Comparison of ENCODE assay signal across 29 cellular contexts in genomic region chr1:204580862-204581261, GRCh38.
"Had no signal": no experiment of that assay in that cellular context is flagged by ENCODE, and none has a peak within 500 bp of the region (broad histone marks: within the 10 kb centered on the region; RNA-seq: fewer than 3 reads in every experiment).

No MANE protein-coding gene starts in this region.

- H3K27ac ChIP-seq: adrenal gland, body of pancreas, colonic mucosa, epithelial cell of prostate, neutrophil, right lobe of liver, uterus had no signal

- H3K27ac Mint-ChIP-seq: activated T-cell treated with anti-CD3 and anti-CD28 coated beads, Interleukin-2, amount 50 U/mL, for 72 hours; nephron progenitor cell; type B pancreatic cell had no signal

- H3K36me3 ChIP-seq: adrenal gland, colonic mucosa, right lobe of liver, uterus had no signal

- ATAC-seq: activated T-cell treated with anti-CD3 and anti-CD28 coated beads, Interleukin-2, amount 50 U/mL, for 72 hours; body of pancreas; left lobe of liver; mucosa of descending colon; right lobe of liver; stimulated activated naive CD8-positive, alpha-beta T cell treated with anti-CD3 and anti-CD28 coated beads, Interleukin-15, amount 100 ng/mL, for 72 hours had no signal

- H3K36me3 Mint-ChIP-seq: type B pancreatic cell had no signal

- FAIRE-seq: endometrium, frontal cortex had no signal

- H3K27me3 Mint-ChIP-seq: activated B cell treated with CpG ODN at 0.5 μM for 24 hours; activated naive CD8-positive, alpha-beta T cell treated with anti-CD3 and anti-CD28 coated beads for 36 hours; stimulated activated naive CD8-positive, alpha-beta T cell treated with anti-CD3 and anti-CD28 coated beads, Interleukin-15, amount 100 ng/mL, for 72 hours had no signal

- H3K27me3 ChIP-seq: adrenal gland, body of pancreas, colonic mucosa, neutrophil, right lobe of liver, uterus had no signal

- H3K9me3 Mint-ChIP-seq: activated B cell treated with CpG ODN at 0.5 μM for 24 hours; activated naive CD8-positive, alpha-beta T cell treated with anti-CD3 and anti-CD28 coated beads for 36 hours; activated T-cell treated with anti-CD3 and anti-CD28 coated beads, Interleukin-2, amount 50 U/mL, for 72 hours; nephron progenitor cell; stimulated activated naive CD8-positive, alpha-beta T cell treated with anti-CD3 and anti-CD28 coated beads, Interleukin-15, amount 100 ng/mL, for 72 hours; type B pancreatic cell had no signal

- H3K4me3 ChIP-seq: adrenal gland, body of pancreas, colonic mucosa, lung, mucosa of descending colon, right lobe of liver, skin epidermis, uterus had no signal

- DNase-seq: activated B cell treated with CpG ODN at 0.5 μM for 24 hours; activated CD4-positive, alpha-beta T cell treated with anti-CD3 and anti-CD28 coated beads, Interleukin-2, amount 50 U/mL, for 4 hours; activated naive CD4-positive, alpha-beta T cell treated with Interleukin-2 at 50 U/mL for 16 hours; activated naive CD8-positive, alpha-beta T cell treated with anti-CD3 and anti-CD28 coated beads for 36 hours; activated T-cell treated with anti-CD3 and anti-CD28 coated beads for 4 hours; activated T-cell treated with anti-CD3 and anti-CD28 coated beads, Interleukin-2, amount 50 U/mL, for 72 hours; adrenal gland; aorta; body of pancreas; cerebellar nuclear complex; colonic mucosa; effector CD8-positive, alpha-beta T cell; kidney glomerular epithelial cell; mucosa of descending colon; nephron progenitor cell; right lobe of liver; stimulated activated CD4-positive, alpha-beta T cell treated with anti-CD3 and anti-CD28 coated beads, Interleukin-12 subunit alpha, Interleukin-12 subunit beta, amount 100 ng/mL, for 4 hours; stimulated activated CD4-positive, alpha-beta T cell treated with anti-CD3 and anti-CD28 coated beads, Interleukin-4, amount 100 ng/mL, for 1 hour; stimulated activated naive CD8-positive, alpha-beta T cell treated with anti-CD3 and anti-CD28 coated beads, Interleukin-15, amount 100 ng/mL, for 72 hours; substantia nigra; uterus had no signal

- H3K4me3 Mint-ChIP-seq: activated naive CD8-positive, alpha-beta T cell treated with anti-CD3 and anti-CD28 coated beads for 36 hours; nephron progenitor cell; type B pancreatic cell had no signal

- H3K9me3 ChIP-seq: adrenal gland, body of pancreas, colonic mucosa, mucosa of descending colon, neutrophil, right lobe of liver, uterus had no signal

- H3K4me1 ChIP-seq: adrenal gland, right lobe of liver, uterus had no signal
